13 cellular contexts compared by ENCODE assay signal in genomic region chr12:46460682-46461215, GRCh38.
DNase-seq lines count a peak whose midpoint lies in the region; ATAC-seq, FAIRE-seq and TF ChIP-seq lines count a peak whose summit lies in the region.
"Had no signal": no experiment of that assay in that cellular context is flagged by ENCODE, and none has a peak within 500 bp of the region (broad histone marks: within the 10 kb centered on the region; RNA-seq: fewer than 3 reads in every experiment).

No MANE protein-coding gene starts in this region.

- POLR2A ChIA-PET in HepG2 (lab: Yijun Ruan, JAX) = no interaction called here
- POLR2A ChIA-PET in WTC11 (lab: Charles Lee) = no interaction called here

- H3K4me2 ChIP-seq in HepG2 (ENCODE audit: low read depth, low read length) = no peak overlapping the region

- TF ChIP-seq EP300 in HepG2 (IDR thresholded peaks at IDR 0.05; ENCODE audit: low read depth in 2 of 2, low read length in 2 of 2) (no peak), HepG2 (CRISPR knock-in tag; IDR thresholded peaks at IDR 0.05; ENCODE audit: borderline replicate concordance) (no peak)

- H3K27me3 ChIP-seq in HepG2 (ENCODE audit: control insufficient read depth in 1 of 2, insufficient read depth in 2 of 2, low read length in 2 of 2) = no peaks in the 10 kb centered on the region
- H3K27me3 ChIP-seq in right lobe of liver = no peaks in the 10 kb centered on the region
- H3K27me3 ChIP-seq in Peyer's patch = no peaks in the 10 kb centered on the region
- H3K27me3 ChIP-seq: gastroesophageal sphincter had no signal

- H3K9me3 ChIP-seq in HepG2 (ENCODE audit: low read length) (no peaks in the 10 kb centered on the region), right lobe of liver (no peaks in the 10 kb centered on the region), Peyer's patch (no peaks in the 10 kb centered on the region)
- H3K9me3 ChIP-seq: gastroesophageal sphincter had no signal

- H3K9me3 Mint-ChIP-seq in WTC11 (peaks cover 17% of the 10 kb centered on the region), memory B cell (no peaks in the 10 kb centered on the region)

- H3K4me3 Mint-ChIP-seq in WTC11 (no peak overlapping the region), memory B cell (peak overlapping the region; percentile 81)

- intact Hi-C loops in HepG2 (cut with micrococcal nuclease; ENCODE audit: unreplicated experiment) (no loop called here), right lobe of liver (cut with DNase I) (no loop called here)

- TF ChIP-seq RAD21 in HepG2 (CRISPR knock-in tag; IDR thresholded peaks at IDR 0.05) = no peak

- H2AFZ ChIP-seq in HepG2 (ENCODE audit: low read length) = no peak overlapping the region

- no peaks in the 10 kb centered on the region for H3K27me3 Mint-ChIP-seq in WTC11 (ENCODE audit: low read depth)
- no peaks in the 10 kb centered on the region for H3K27me3 Mint-ChIP-seq in memory B cell

- peaks cover 20% of the 10 kb centered on the region for H3K36me3 Mint-ChIP-seq in WTC11
- H3K36me3 Mint-ChIP-seq in memory B cell = peaks cover 3% of the 10 kb centered on the region

- no peak for TF ChIP-seq POLR2A in HepG2 (IDR thresholded peaks at IDR 0.05; ENCODE audit: insufficient read depth in 1 of 2, low read depth in 2 of 2, low read length in 2 of 2)
- TF ChIP-seq POLR2A in right lobe of liver (IDR thresholded peaks at IDR 0.05) = no peak
- TF ChIP-seq POLR2A in Peyer's patch (IDR thresholded peaks at IDR 0.05) = no peak

- no peaks in the 10 kb centered on the region for H3K36me3 ChIP-seq in HepG2 (replicated peaks in 1 of 2; ENCODE audit: control insufficient read depth in 1 of 2, insufficient read depth in 2 of 2, low read length in 2 of 2)
- no peaks in the 10 kb centered on the region for H3K36me3 ChIP-seq in right lobe of liver
- no peaks in the 10 kb centered on the region for H3K36me3 ChIP-seq in Peyer's patch
- H3K36me3 ChIP-seq: gastroesophageal sphincter, SJSA1 had no signal

- H3K27ac Mint-ChIP-seq in WTC11 = peak overlapping the region; percentile 37; the same call in 1 of the 2 replicates
- peak overlapping the region; percentile 72 for H3K27ac Mint-ChIP-seq in memory B cell

- no peaks in the 10 kb centered on the region for H3K79me2 ChIP-seq in HepG2 (ENCODE audit: insufficient read depth, low read length)

- H3K4me1 ChIP-seq in HepG2 (ENCODE audit: insufficient read depth, low read length) = peaks cover 73% of the 10 kb centered on the region
- peaks cover 0 to 9% (median 2%) of the 10 kb centered on the region in 4 donors for H3K4me1 ChIP-seq in right lobe of liver
- H3K4me1 ChIP-seq in Peyer's patch = peaks cover 0 to 26% (median 16%) of the 10 kb centered on the region in 4 donors

- CTCF ChIA-PET in HepG2 (lab: Yijun Ruan, JAX; ENCODE audit: low intra/inter-chr PET ratio, low total read pairs) (no interaction called here), WTC11 (lab: Charles Lee) (no interaction called here)

- H3K27ac ChIP-seq in HepG2 (ENCODE audit: extremely low read length, insufficient read depth, low read length) (no peak overlapping the region), right lobe of liver (peak overlapping the region in 1 of 3 donors; percentile 35), Peyer's patch (peak overlapping the region in 2 of 4 donors; percentile 27 to 71)
- H3K27ac ChIP-seq: SJSA1 had no signal

- no peaks in the 10 kb centered on the region for H4K20me1 ChIP-seq in HepG2 (ENCODE audit: insufficient read depth, low read length)

- H3K4me1 Mint-ChIP-seq in WTC11 (peaks cover 34% of the 10 kb centered on the region), memory B cell (peaks cover 37% of the 10 kb centered on the region)

- WGBS in HepG2 (ENCODE audit: low lambda C conversion rate) = 97% methylated on average over 2 of the region's 2 CpGs
- WGBS in right lobe of liver (ENCODE audit: insufficient coverage, low coverage, low lambda C conversion rate, missing lambda C conversion rate) = 81% methylated on average over 2 of the region's 2 CpGs

- DNase-seq in HepG2 (ENCODE audit: low spot score) (no peak), right lobe of liver (no peak), WTC11 (ENCODE audit: low spot score) (no peak), memory B cell (ENCODE audit: low spot score in 2 of 2) (no peak), NCI-H2107 (lab: John Stamatoyannopoulos, UW) (no peak), LoVo (ENCODE audit: low spot score) (no peak), NCI-H510A (lab: John Stamatoyannopoulos, UW) (no peak), Peyer's patch (no peak)
- DNase-seq: activated CD4-positive, alpha-beta T cell treated with anti-CD3 and anti-CD28 coated beads for 48 hours; NCI-H1436 treated with DMSO at 0.1 percent for 48 hours; NCI-H69 had no signal

- no TSS peak for BruUV-seq in HepG2 (replicated peaks; lab: Mats Ljungman, UMichigan)

- no peak for TF ChIP-seq CTCF in HepG2 (CRISPR knock-in tag; IDR thresholded peaks at IDR 0.05)
- no peak for TF ChIP-seq CTCF in right lobe of liver (IDR thresholded peaks at IDR 0.05)
- no peak for TF ChIP-seq CTCF in WTC11 (IDR thresholded peaks at IDR 0.05)
- no peak for TF ChIP-seq CTCF in Peyer's patch (IDR thresholded peaks at IDR 0.05)

- no peak overlapping the region for H3K4me3 ChIP-seq in HepG2 (replicated peaks in 1 of 3; ENCODE audit: insufficient read depth in 1 of 3, low read depth in 2 of 3, low read length in 3 of 3)
- no peak overlapping the region for H3K4me3 ChIP-seq in right lobe of liver
- no peak overlapping the region for H3K4me3 ChIP-seq in Peyer's patch
- H3K4me3 ChIP-seq: gastroesophageal sphincter, SJSA1 had no signal

- H3K9ac ChIP-seq in HepG2 (ENCODE audit: insufficient read depth, low read depth, low read length) = no peak overlapping the region

- in situ Hi-C loops in HepG2 (cut with HindIII; ENCODE audit: extremely low pct_ligation_motif_present, low pct_unique_long_range_greater_than_20kb) = no loop called here

- no peak for ATAC-seq in HepG2
- no peak for ATAC-seq in right lobe of liver
- ATAC-seq in WTC11 = no peak
- ATAC-seq in memory B cell (ENCODE audit: low read depth) = no peak
- ATAC-seq: gastroesophageal sphincter had no signal

- no peak for FAIRE-seq in HepG2 (lab: Jason Lieb, UNC)

TF ChIP-seq in HepG2, 621 proteins besides CTCF, POLR2A, EP300 and RAD21:
- TF ChIP-seq ZNF503 (CRISPR knock-in tag; IDR thresholded peaks at IDR 0.05) = no peak
- peak; percentile 48; the same call in 1 of the 2 replicates for TF ChIP-seq ZNF263 (CRISPR knock-in tag; IDR thresholded peaks at IDR 0.05)

TF ChIP-seq in WTC11, 78 proteins besides CTCF, POLR2A, EP300 and RAD21 (continues in another document):
- no peak for TF ChIP-seq TEAD1 (CRISPR knock-in tag; IDR thresholded peaks at IDR 0.05)
- no peak for TF ChIP-seq NR2C2 (CRISPR knock-in tag; IDR thresholded peaks at IDR 0.05)
- no peak for TF ChIP-seq PREB (CRISPR knock-in tag; IDR thresholded peaks at IDR 0.05; ENCODE audit: borderline replicate concordance)
- TF ChIP-seq ZNF232 (CRISPR knock-in tag; IDR thresholded peaks at IDR 0.05) = no peak
- no peak for TF ChIP-seq CREB1 (CRISPR knock-in tag; IDR thresholded peaks at IDR 0.05)
- TF ChIP-seq ZNF138 (CRISPR knock-in tag; conservative IDR thresholded peaks at IDR 0.05) = no peak
- no peak for TF ChIP-seq CREM (CRISPR knock-in tag; IDR thresholded peaks at IDR 0.05)
- TF ChIP-seq ATF6 (CRISPR knock-in tag; IDR thresholded peaks at IDR 0.05) = no peak
- no peak for TF ChIP-seq GABPB1 (CRISPR knock-in tag; IDR thresholded peaks at IDR 0.05)
- TF ChIP-seq TP53 (CRISPR knock-in tag; IDR thresholded peaks at IDR 0.05) = no peak
- no peak for TF ChIP-seq FOXP4 (CRISPR knock-in tag; IDR thresholded peaks at IDR 0.05)

Comparison
In these comparisons a context has a peak if more than half of its experiments do, and no peak if none do; other contexts are left out.
1. Of the 50 proteins assayed by ChIP-seq in both HepG2 and WTC11: peak only in HepG2: ZNF263; only in WTC11: none; in both: none; in neither: 49.